In genomic region chr2:239827511-239827865, GRCh38 we compare ENCODE assay signal across 25 cellular contexts.
A peak's percentile ranks its signal among the peaks of the same experiment; 100 is the strongest.
DNase-seq lines count a peak whose midpoint lies in the region; ATAC-seq and TF ChIP-seq lines count a peak whose summit lies in the region.
"Had no signal": no experiment of that assay in that cellular context is flagged by ENCODE, and none has a peak within 500 bp of the region (broad histone marks: within the 10 kb centered on the region; RNA-seq: fewer than 3 reads in every experiment).

No MANE protein-coding gene starts in this region.

- TF ChIP-seq CTCF in SK-N-SH (IDR thresholded peaks at IDR 0.05) (no peak), natural killer cell (IDR thresholded peaks at IDR 0.05) (no peak), sigmoid colon (IDR thresholded peaks at IDR 0.05) (no peak)

- intact Hi-C loops in natural killer cell (cut with micrococcal nuclease) (no loop called here), sigmoid colon (cut with DNase I) (no loop called here), aorta (cut with DNase I) (no loop called here)

- ATAC-seq in SK-N-SH treated with all-trans-retinoic acid at 6 μM for 48 hours (no peak), natural killer cell (no peak), aorta (ENCODE audit: low FRiP score) (no peak), GM18909 (IDR thresholded peaks at IDR 0.05; ENCODE audit: poor library complexity, unreplicated experiment) (no peak)
- no peak for ATAC-seq in natural killer cell treated with Interleukin-12 subunit alpha and Interleukin-12 subunit beta and Interleukin-15 and Interleukin-18, amount 100 ng/mL, for 72 hours
- ATAC-seq: gastrocnemius medialis had no signal

- CTCF ChIA-PET in SK-N-SH (lab: Yijun Ruan, JAX): no interaction called here

- no peak for TF ChIP-seq POLR2A in sigmoid colon (IDR thresholded peaks at IDR 0.05)

- TF ChIP-seq RAD21 in SK-N-SH (IDR thresholded peaks at IDR 0.05; ENCODE audit: low read length): no peak

- no peaks in the 10 kb centered on the region for H3K79me2 ChIP-seq in SK-N-SH (ENCODE audit: insufficient read depth)

- POLR2A ChIA-PET in SK-N-SH (lab: Yijun Ruan, JAX): no interaction called here

- peaks cover 4% of the 10 kb centered on the region in 2 donors for H3K27me3 Mint-ChIP-seq in natural killer cell treated with Interleukin-12 subunit alpha and Interleukin-12 subunit beta and Interleukin-15 and Interleukin-18, amount 100 ng/mL, for 72 hours
- H3K27me3 Mint-ChIP-seq in natural killer cell (ENCODE audit: low read depth in 2 of 2): peaks cover under 1 to 12% of the 10 kb centered on the region in 2 donors

- H3K4me3 ChIP-seq in SK-N-SH (ENCODE audit: low read depth in 2 of 2, low read length in 1 of 2): no peak overlapping the region
- no peak overlapping the region for H3K4me3 ChIP-seq in sigmoid colon
- no peak overlapping the region for H3K4me3 ChIP-seq in aorta (ENCODE audit: low read length in 2 of 2)
- H3K4me3 ChIP-seq: gastrocnemius medialis, neural progenitor cell, upper lobe of left lung had no signal

- no peaks in the 10 kb centered on the region for H3K9me3 Mint-ChIP-seq in natural killer cell treated with Interleukin-12 subunit alpha and Interleukin-12 subunit beta and Interleukin-15 and Interleukin-18, amount 100 ng/mL, for 72 hours
- H3K9me3 Mint-ChIP-seq in natural killer cell: no peaks in the 10 kb centered on the region

- no peaks in the 10 kb centered on the region for H3K9me2 ChIP-seq in SK-N-SH

- peaks cover 0 to 21% of the 10 kb centered on the region in 2 experiments; a peak in 1 of 4 replicates for H3K4me1 ChIP-seq in SK-N-SH (ENCODE audit: control insufficient read depth in 1 of 2, insufficient read depth in 2 of 2, low read depth in 1 of 2, low read length in 1 of 2)
- peaks cover 0 to 32% (median 22%) of the 10 kb centered on the region in 4 donors for H3K4me1 ChIP-seq in sigmoid colon
- no peaks in the 10 kb centered on the region for H3K4me1 ChIP-seq in aorta (ENCODE audit: control insufficient read depth in 1 of 2, insufficient read depth in 2 of 2, low read length in 2 of 2)
- H3K4me1 ChIP-seq: Caco-2, gastrocnemius medialis had no signal

- no peaks in the 10 kb centered on the region for H3K36me3 Mint-ChIP-seq in natural killer cell treated with Interleukin-12 subunit alpha and Interleukin-12 subunit beta and Interleukin-15 and Interleukin-18, amount 100 ng/mL, for 72 hours
- H3K36me3 Mint-ChIP-seq in natural killer cell: no peaks in the 10 kb centered on the region
- H3K36me3 Mint-ChIP-seq: CD14-positive monocyte, neural progenitor cell had no signal

- no peak overlapping the region for H3K9ac ChIP-seq in SK-N-SH
- H3K9ac ChIP-seq: neural progenitor cell had no signal

- no peaks in the 10 kb centered on the region for H4K20me1 ChIP-seq in SK-N-SH (ENCODE audit: insufficient read depth)

- no peak overlapping the region for H2AFZ ChIP-seq in SK-N-SH (ENCODE audit: low read depth)
- H2AFZ ChIP-seq: neural progenitor cell had no signal

- H3K27ac ChIP-seq in SK-N-SH (ENCODE audit: low read depth in 2 of 2, low read length in 1 of 2) (no peak overlapping the region), sigmoid colon (no peak overlapping the region), aorta (ENCODE audit: low read depth in 1 of 2, low read length in 2 of 2) (no peak overlapping the region)
- H3K27ac ChIP-seq: 22Rv1, gastrocnemius medialis, neural progenitor cell, upper lobe of left lung had no signal

- H3K4me3 Mint-ChIP-seq in natural killer cell treated with Interleukin-12 subunit alpha and Interleukin-12 subunit beta and Interleukin-15 and Interleukin-18, amount 100 ng/mL, for 72 hours: no peak overlapping the region
- no peak overlapping the region for H3K4me3 Mint-ChIP-seq in natural killer cell
- H3K4me3 Mint-ChIP-seq: brain, CD14-positive monocyte, neural progenitor cell had no signal

- H3K27ac Mint-ChIP-seq in natural killer cell treated with Interleukin-12 subunit alpha and Interleukin-12 subunit beta and Interleukin-15 and Interleukin-18, amount 100 ng/mL, for 72 hours: no peak overlapping the region
- H3K27ac Mint-ChIP-seq in natural killer cell: no peak overlapping the region
- H3K27ac Mint-ChIP-seq: brain, CD14-positive monocyte, neural progenitor cell had no signal

- H3K36me3 ChIP-seq in SK-N-SH (replicated peaks in 1 of 2; ENCODE audit: control insufficient read depth in 1 of 2, insufficient read depth in 2 of 2, low read length in 1 of 2) (no peaks in the 10 kb centered on the region), sigmoid colon (no peaks in the 10 kb centered on the region), aorta (ENCODE audit: control insufficient read depth in 1 of 2, insufficient read depth in 2 of 2, low read length in 1 of 2) (no peaks in the 10 kb centered on the region)
- H3K36me3 ChIP-seq: gastrocnemius medialis, neural progenitor cell, upper lobe of left lung had no signal

- no peaks in the 10 kb centered on the region for H3F3A ChIP-seq in SK-N-SH (replicated peaks; ENCODE audit: insufficient read depth)

- H3K4me1 Mint-ChIP-seq in natural killer cell treated with Interleukin-12 subunit alpha and Interleukin-12 subunit beta and Interleukin-15 and Interleukin-18, amount 100 ng/mL, for 72 hours (ENCODE audit: low read depth in 2 of 2): no peaks in the 10 kb centered on the region
- H3K4me1 Mint-ChIP-seq in natural killer cell: no peaks in the 10 kb centered on the region

- H3K9me3 ChIP-seq in SK-N-SH: no peaks in the 10 kb centered on the region
- no peaks in the 10 kb centered on the region for H3K9me3 ChIP-seq in sigmoid colon
- no peaks in the 10 kb centered on the region for H3K9me3 ChIP-seq in aorta (ENCODE audit: control insufficient read depth, low read length)
- H3K9me3 ChIP-seq: Caco-2, gastrocnemius medialis, upper lobe of left lung had no signal

- no peak overlapping the region for H3K4me2 ChIP-seq in SK-N-SH
- H3K4me2 ChIP-seq: neural progenitor cell had no signal

- peak; percentile 1 for DNase-seq in SK-N-SH
- DNase-seq in natural killer cell treated with Interleukin-12 subunit alpha and Interleukin-12 subunit beta and Interleukin-15 and Interleukin-18, amount 100 ng/mL, for 72 hours (ENCODE audit: low spot score): peak; percentile 15
- no peak for DNase-seq in natural killer cell
- DNase-seq in sigmoid colon: peak; percentile 43
- DNase-seq in aorta: peak; percentile 18 to 61
- no peak for DNase-seq in T1000 (lab: John Stamatoyannopoulos, UW)
- DNase-seq: activated naive CD4-positive, alpha-beta T cell treated with anti-CD3 and anti-CD28 coated beads, Interleukin-2, amount 50 U/mL, for 16 hours; Caco-2; gastrocnemius medialis; Kasumi-1; mammary epithelial cell; NCI-H1417 treated with DMSO at 0.1 percent for 48 hours; NCI-H2081 treated with DMSO at 0.1 percent for 48 hours; NCI-H2227 treated with DMSO at 0.1 percent for 48 hours; NCI-H526 treated with DMSO at 0.1 percent for 48 hours; NK-92 treated with Interleukin-12 subunit alpha and Interleukin-12 subunit beta, amount 100 ng/mL, for 24 hours; stimulated activated CD4-positive, alpha-beta T cell treated with anti-CD3 and anti-CD28 coated beads, Interleukin-15, amount 100 ng/mL, for 24 hours; stimulated activated CD4-positive, alpha-beta T cell treated with anti-CD3 and anti-CD28 coated beads, Interleukin-4, amount 100 ng/mL, for 4 hours; upper lobe of left lung had no signal

- TF ChIP-seq EP300 in SK-N-SH (IDR thresholded peaks at IDR 0.05; ENCODE audit: borderline replicate concordance in 1 of 2, low read depth in 1 of 2, low read length in 1 of 2): no peak
- TF ChIP-seq EP300 in sigmoid colon (IDR thresholded peaks at IDR 0.05): no peak

- H3K27me3 ChIP-seq in SK-N-SH (ENCODE audit: insufficient read depth): no peaks in the 10 kb centered on the region
- no peaks in the 10 kb centered on the region for H3K27me3 ChIP-seq in sigmoid colon
- no peaks in the 10 kb centered on the region for H3K27me3 ChIP-seq in aorta (ENCODE audit: control insufficient read depth in 1 of 2, insufficient read depth in 2 of 2, low read length in 1 of 2)
- H3K27me3 ChIP-seq: neural progenitor cell, upper lobe of left lung had no signal

- WGBS in SK-N-SH (ENCODE audit: low lambda C conversion rate): 47% methylated on average over 9 of the region's 10 CpGs
- 89 to 94% methylated on average over 10 of the region's 10 CpGs for WGBS in sigmoid colon, 2 donors
- 95 to 96% methylated on average over 10 of the region's 10 CpGs for WGBS in aorta, 2 donors

TF ChIP-seq in SK-N-SH, 30 proteins besides CTCF, POLR2A, EP300 and RAD21 (continues in another document):
- TF ChIP-seq ZBTB33 (IDR thresholded peaks at IDR 0.05; ENCODE audit: borderline replicate concordance, low read depth) (no peak), POLR2AphosphoS5 (IDR thresholded peaks at IDR 0.05; ENCODE audit: low read depth, low read length) (no peak)

TF ChIP-seq in SK-N-SH treated with all-trans-retinoic acid at 6 μM for 48 hours, 23 proteins besides CTCF, POLR2A, EP300 and RAD21:
- TF ChIP-seq TCF4 (CRISPR knock-in tag; IDR thresholded peaks at IDR 0.05; ENCODE audit: borderline replicate concordance) (no peak), ZNF70 (CRISPR knock-in tag; IDR thresholded peaks at IDR 0.05) (no peak)

Comparison
In these comparisons a context has a peak if more than half of its experiments do, and no peak if none do; other contexts are left out.
1. DNase-seq: peak in SK-N-SH (single experiment), natural killer cell treated with Interleukin-12 subunit alpha and Interleukin-12 subunit beta and Interleukin-15 and Interleukin-18, amount 100 ng/mL, for 72 hours (single experiment), sigmoid colon (single experiment) and aorta (2 of 2); none in natural killer cell (single experiment) and T1000 (single experiment).